22 cellular contexts compared by ENCODE assay signal in the genomic region with DNA sequence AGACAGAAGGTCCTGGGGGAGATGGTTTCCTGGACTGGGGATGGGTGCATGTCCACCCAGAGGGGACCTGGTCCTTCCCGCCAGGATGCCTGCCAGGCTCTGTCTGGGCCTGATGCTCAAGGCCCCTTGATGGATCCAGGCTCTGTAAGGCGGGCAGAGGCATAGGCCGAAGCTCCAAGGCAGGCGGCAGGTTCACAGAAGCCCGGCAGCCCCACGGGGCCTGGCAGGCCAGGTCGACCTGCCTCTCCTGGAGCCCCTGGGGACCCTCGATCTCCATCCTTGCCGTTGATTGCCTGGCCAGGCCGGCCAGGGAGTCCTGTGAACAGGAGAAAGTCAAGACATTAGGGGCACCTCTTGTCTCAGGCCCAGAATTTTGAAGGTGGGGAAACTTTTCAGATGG. TPM values are rescaled to one million over a fixed set of nuclear protein-coding genes. Genes with fewer than 3 reads are reported as not detected.
DNase-seq lines count a peak whose midpoint lies in the region; ATAC-seq and TF ChIP-seq lines count a peak whose summit lies in the region.
"Had no signal": no experiment of that assay in that cellular context is flagged by ENCODE, and none has a peak within 500 bp of the region (broad histone marks: within the 10 kb centered on the region; RNA-seq: fewer than 3 reads in every experiment).

No MANE protein-coding gene starts in this region.

- no peak overlapping the region for H2BK120ac ChIP-seq in neuronal stem cell (ENCODE audit: low read depth, low read length)

- no peak overlapping the region for H4K91ac ChIP-seq in neuronal stem cell (ENCODE audit: low read depth, low read length, poor library complexity)

- H2BK12ac ChIP-seq in neuronal stem cell (ENCODE audit: low read length), result no peak overlapping the region

- H3K23ac ChIP-seq in neuronal stem cell (ENCODE audit: low read depth, low read length, poor library complexity), result peak overlapping the region; percentile 86

- DNase-seq in HEK293T (ENCODE audit: extremely low spot score) (peak; percentile 5), esophagus muscularis mucosa (ENCODE audit: extremely low spot score) (peak; percentile 85), neuronal stem cell (ENCODE audit: low spot score) (no peak), sciatic nerve (ENCODE audit: low spot score) (peak; percentile 35), cerebellum (ENCODE audit: low spot score) (no peak), RPMI8226 (no peak), T1000 (lab: John Stamatoyannopoulos, UW) (no peak), hepatocyte (ENCODE audit: low spot score) (no peak)
- DNase-seq: C1 segment of cervical spinal cord; Caco-2; CD4-positive, CD25-positive, alpha-beta regulatory T cell; CD8-positive, alpha-beta T cell; DMS153; EL; GDM1; GM23248 had no signal

- H4K20me1 ChIP-seq in hepatocyte (ENCODE audit: insufficient read depth, poor library complexity, severe bottlenecking), result no peaks in the 10 kb centered on the region

- H3K4me2 ChIP-seq in neuronal stem cell (ENCODE audit: insufficient read depth, low read length, poor library complexity, severe bottlenecking), result no peak overlapping the region
- H3K4me2 ChIP-seq in hepatocyte, result no peak overlapping the region

- H3K79me1 ChIP-seq in neuronal stem cell (ENCODE audit: low read depth, low read length), result no peaks in the 10 kb centered on the region

- no peaks in the 10 kb centered on the region for H3K79me2 ChIP-seq in hepatocyte

- no peak overlapping the region for H2AFZ ChIP-seq in neuronal stem cell (ENCODE audit: low read length)
- no peak overlapping the region for H2AFZ ChIP-seq in hepatocyte
- H2AFZ ChIP-seq: GM23248 had no signal

- no peak overlapping the region for H3K4me3 ChIP-seq in esophagus muscularis mucosa
- no peak overlapping the region for H3K4me3 ChIP-seq in neuronal stem cell (ENCODE audit: low read length in 2 of 2)
- no peak overlapping the region for H3K4me3 ChIP-seq in hepatocyte
- H3K4me3 ChIP-seq: GM12878, GM23248, HAP-1 had no signal

- no peak overlapping the region for H3K14ac ChIP-seq in neuronal stem cell (ENCODE audit: low read length)

- H3K18ac ChIP-seq in neuronal stem cell (ENCODE audit: low read length), result no peak overlapping the region

- H2BK5ac ChIP-seq in neuronal stem cell (ENCODE audit: low read length), result no peak overlapping the region

- H3K4me1 ChIP-seq in esophagus muscularis mucosa (no peaks in the 10 kb centered on the region), neuronal stem cell (ENCODE audit: control insufficient read depth in 2 of 2, insufficient read depth in 1 of 2, low read depth in 1 of 2, low read length in 2 of 2) (peaks cover 0 to 2% of the 10 kb centered on the region in 2 donors), hepatocyte (ENCODE audit: insufficient read depth) (no peaks in the 10 kb centered on the region)
- H3K4me1 ChIP-seq: Caco-2, HAP-1 had no signal

- TF ChIP-seq CTCF in esophagus muscularis mucosa (IDR thresholded peaks at IDR 0.05) (no peak), hepatocyte (IDR thresholded peaks at IDR 0.05; ENCODE audit: poor library complexity) (no peak)

- H2AK5ac ChIP-seq in neuronal stem cell (ENCODE audit: low read depth, low read length), result no peak overlapping the region

- H4K8ac ChIP-seq in neuronal stem cell (ENCODE audit: low read depth, low read length), result no peak overlapping the region

- CTCF ChIA-PET in HEK293T (lab: Yijun Ruan, JAX), result interaction anchor here (2.0 kb wide), 1 partner anchor 14 kb away, joined by 7 read pairs; no protein-coding TSS in a partner anchor

- H3K36me3 ChIP-seq in esophagus muscularis mucosa, result no peaks in the 10 kb centered on the region
- peaks cover 0 to 3% of the 10 kb centered on the region in 2 donors for H3K36me3 ChIP-seq in neuronal stem cell (replicated peaks in 1 of 2; ENCODE audit: control insufficient read depth in 2 of 2, insufficient read depth in 2 of 2, low read length in 2 of 2)
- no peaks in the 10 kb centered on the region for H3K36me3 ChIP-seq in hepatocyte (replicated peaks; ENCODE audit: insufficient read depth, low read depth)
- H3K36me3 ChIP-seq: HAP-1 had no signal

- intact Hi-C loops in esophagus muscularis mucosa (cut with DNase I) (no loop called here), sciatic nerve (cut with DNase I) (no loop called here)

- no peak overlapping the region for H3K4ac ChIP-seq in neuronal stem cell (ENCODE audit: low read length)

- H3K9ac ChIP-seq in neuronal stem cell (ENCODE audit: low read depth, low read length, poor library complexity), result no peak overlapping the region
- H3K9ac ChIP-seq: GM23248 had no signal

- TF ChIP-seq POLR2A in esophagus muscularis mucosa (IDR thresholded peaks at IDR 0.05; ENCODE audit: low read depth), result no peak

- H3K27me3 ChIP-seq in esophagus muscularis mucosa (peaks cover 0 to 13% (median 0%) of the 10 kb centered on the region in 4 donors), neuronal stem cell (ENCODE audit: control insufficient read depth in 3 of 3, insufficient read depth in 3 of 3, low read depth in 1 of 3, low read length in 3 of 3) (no peaks in the 10 kb centered on the region), hepatocyte (no peaks in the 10 kb centered on the region)

- WGBS in esophagus muscularis mucosa, result 92% methylated on average over 7 of the region's 10 CpGs
- no CpG with 5 or more reads among the region's 10 CpGs for whole genome bisulfite sequencing in neuronal stem cell (ENCODE audit: extremely low coverage in 2 of 2, insufficient read length in 2 of 2, insufficient replicate concordance in 1 of 2), 2 donors
- WGBS in hepatocyte (ENCODE audit: low lambda C conversion rate, missing lambda C conversion rate), result 92% methylated on average over 10 of the region's 10 CpGs

- no peak overlapping the region for H2BK15ac ChIP-seq in neuronal stem cell (ENCODE audit: low read length)

- no peak overlapping the region for H3K27ac ChIP-seq in esophagus muscularis mucosa (replicated peaks in 1 of 4)
- no peak overlapping the region for H3K27ac ChIP-seq in neuronal stem cell (replicated peaks; ENCODE audit: low read length)
- no peak overlapping the region for H3K27ac ChIP-seq in hepatocyte
- H3K27ac ChIP-seq: GM23248 had no signal

- no peak for ATAC-seq in sciatic nerve
- ATAC-seq: CD8-positive, alpha-beta T cell; GM12878 had no signal

- no peak for TF ChIP-seq EP300 in esophagus muscularis mucosa (IDR thresholded peaks at IDR 0.05)

- POLR2A ChIA-PET in HEK293T (lab: Yijun Ruan, JAX), result no interaction called here

- H3K9me3 ChIP-seq in esophagus muscularis mucosa, result no peaks in the 10 kb centered on the region
- H3K9me3 ChIP-seq in neuronal stem cell (replicated peaks in 1 of 2; ENCODE audit: control insufficient read depth in 2 of 2, insufficient read depth in 1 of 2, low read depth in 1 of 2, low read length in 2 of 2), result no peaks in the 10 kb centered on the region
- no peaks in the 10 kb centered on the region for H3K9me3 ChIP-seq in hepatocyte (ENCODE audit: low read depth)
- H3K9me3 ChIP-seq: Caco-2, HAP-1 had no signal

- no peaks in the 10 kb centered on the region for H3K9me2 ChIP-seq in hepatocyte (replicated peaks; ENCODE audit: insufficient read depth)

TF ChIP-seq in HEK293T, 16 proteins besides CTCF, POLR2A, EP300 and RAD21:
- TF ChIP-seq FOXM1 (IDR thresholded peaks at IDR 0.05; ENCODE audit: borderline replicate concordance) (no peak), BHLHE40 (IDR thresholded peaks at IDR 0.05; ENCODE audit: borderline replicate concordance) (no peak), TARDBP (IDR thresholded peaks at IDR 0.05) (no peak), NFRKB (IDR thresholded peaks at IDR 0.05) (no peak)

RNA-seq across cellular contexts. Expression of gene COL9A2, which starts 16.0 kb away (rescaled TPM):
- total RNA-seq in esophagus muscularis mucosa, result 1 to 10 TPM; 1.2 to 2.5 (median 1.7) TPM
- polyA plus RNA-seq in neuronal stem cell (2013, experiment 1 of 2), result 18.6 TPM
- polyA plus RNA-seq in neuronal stem cell (2013, experiment 2 of 2), result 18.6 TPM
- total RNA-seq in sciatic nerve, result 3.9 TPM
- total RNA-seq in cerebellum, result 8.3 TPM
- total RNA-seq in hepatocyte, result 13.3 and 20.6 TPM in 2 replicates
- polyA plus RNA-seq in hepatocyte, result 24.9 and 33.5 TPM in 2 replicates

RNA-seq across cellular contexts. Expression of gene ZMPSTE24, which starts 43.0 kb away (rescaled TPM):
- total RNA-seq in esophagus muscularis mucosa, result 10 to 100 TPM; 37.4 to 49.8 (median 48.9) TPM
- 16.6 TPM for polyA plus RNA-seq in neuronal stem cell (2013, experiment 1 of 2)
- polyA plus RNA-seq in neuronal stem cell (2013, experiment 2 of 2), result 17.6 TPM
- 30.7 TPM for total RNA-seq in sciatic nerve
- 35.9 TPM for total RNA-seq in cerebellum
- total RNA-seq in hepatocyte, result 56.1 and 58.9 TPM in 2 replicates
- polyA plus RNA-seq in hepatocyte, result 32.6 and 35.6 TPM in 2 replicates

RNA-seq across cellular contexts. Expression of gene TMCO2, which starts 53.3 kb away (rescaled TPM):
- total RNA-seq in esophagus muscularis mucosa, result not detected
- not detected for polyA plus RNA-seq in neuronal stem cell (2013, experiment 1 of 2)
- not detected for polyA plus RNA-seq in neuronal stem cell (2013, experiment 2 of 2)
- not detected for total RNA-seq in sciatic nerve
- total RNA-seq in cerebellum, result not detected
- total RNA-seq in hepatocyte, result not detected in 2 replicates
- 0.69 TPM in 1 of 2 replicates, not detected in the other for polyA plus RNA-seq in hepatocyte
- total RNA-seq: A172; A673; Caco-2; CD4-positive, CD25-positive, alpha-beta regulatory T cell; CD8-positive, alpha-beta T cell; GM12878; GM23248; H1 had no signal
- polyA plus RNA-seq: BJ; CD4-positive, CD25-positive, alpha-beta regulatory T cell; GM12878; GM23248; H1 had no signal

Comparison
In these comparisons a context has a peak if more than half of its experiments do, and no peak if none do; other contexts are left out.
1. DNase-seq: peak in HEK293T (single experiment), esophagus muscularis mucosa (single experiment) and sciatic nerve (single experiment); none in neuronal stem cell (single experiment), cerebellum (single experiment), RPMI8226 (single experiment), T1000 (single experiment) and hepatocyte (single experiment).